ENCODE assay signal across 1 cellular context in the genomic region with DNA sequence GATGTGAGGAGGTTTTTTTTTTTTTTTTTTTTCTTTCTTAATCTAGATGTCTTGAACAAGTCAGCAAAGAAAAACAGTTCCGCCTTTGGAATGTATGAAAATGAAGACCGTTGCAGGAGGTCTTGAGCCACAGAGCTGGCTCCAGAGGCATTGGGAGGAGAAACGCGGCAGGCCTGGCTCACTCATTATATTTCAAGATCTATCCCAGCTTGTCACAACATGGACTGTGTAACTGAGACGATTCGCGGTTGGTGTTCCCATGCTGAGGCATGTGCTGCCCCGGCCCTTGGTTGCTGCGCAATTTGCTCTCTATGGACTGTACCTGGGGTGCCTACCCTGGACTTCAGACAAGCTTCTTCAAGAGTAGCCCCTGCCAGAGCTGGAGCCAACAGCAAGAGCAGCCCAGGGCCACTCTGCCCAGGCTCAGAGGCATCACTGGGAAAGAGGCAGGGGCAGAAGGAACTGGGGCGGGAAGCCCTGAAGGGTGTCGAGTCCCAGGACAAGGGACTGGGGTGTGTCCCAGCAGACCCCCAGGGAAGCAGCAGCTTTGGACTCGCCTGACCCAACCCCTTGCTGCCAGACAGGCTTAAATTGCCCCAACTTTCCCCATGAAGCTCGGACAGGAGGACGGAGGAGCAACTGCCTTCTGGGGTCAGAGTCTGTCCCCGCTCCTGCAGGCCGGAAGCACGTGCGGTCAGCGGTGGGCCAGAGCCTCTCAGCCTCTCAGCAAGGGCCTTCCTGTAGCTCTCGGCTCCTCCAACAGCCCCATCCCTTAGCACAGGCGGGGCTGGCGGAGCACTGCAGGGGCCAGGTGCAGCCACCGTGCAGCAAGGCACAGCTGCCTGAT.
TF ChIP-seq lines count a peak whose summit lies in the region.

No MANE protein-coding gene starts in this region.

TF ChIP-seq in WTC11, 78 proteins besides CTCF, POLR2A, EP300 and RAD21 (continued from another document and continues in another):
- TF ChIP-seq, protein P1, sequence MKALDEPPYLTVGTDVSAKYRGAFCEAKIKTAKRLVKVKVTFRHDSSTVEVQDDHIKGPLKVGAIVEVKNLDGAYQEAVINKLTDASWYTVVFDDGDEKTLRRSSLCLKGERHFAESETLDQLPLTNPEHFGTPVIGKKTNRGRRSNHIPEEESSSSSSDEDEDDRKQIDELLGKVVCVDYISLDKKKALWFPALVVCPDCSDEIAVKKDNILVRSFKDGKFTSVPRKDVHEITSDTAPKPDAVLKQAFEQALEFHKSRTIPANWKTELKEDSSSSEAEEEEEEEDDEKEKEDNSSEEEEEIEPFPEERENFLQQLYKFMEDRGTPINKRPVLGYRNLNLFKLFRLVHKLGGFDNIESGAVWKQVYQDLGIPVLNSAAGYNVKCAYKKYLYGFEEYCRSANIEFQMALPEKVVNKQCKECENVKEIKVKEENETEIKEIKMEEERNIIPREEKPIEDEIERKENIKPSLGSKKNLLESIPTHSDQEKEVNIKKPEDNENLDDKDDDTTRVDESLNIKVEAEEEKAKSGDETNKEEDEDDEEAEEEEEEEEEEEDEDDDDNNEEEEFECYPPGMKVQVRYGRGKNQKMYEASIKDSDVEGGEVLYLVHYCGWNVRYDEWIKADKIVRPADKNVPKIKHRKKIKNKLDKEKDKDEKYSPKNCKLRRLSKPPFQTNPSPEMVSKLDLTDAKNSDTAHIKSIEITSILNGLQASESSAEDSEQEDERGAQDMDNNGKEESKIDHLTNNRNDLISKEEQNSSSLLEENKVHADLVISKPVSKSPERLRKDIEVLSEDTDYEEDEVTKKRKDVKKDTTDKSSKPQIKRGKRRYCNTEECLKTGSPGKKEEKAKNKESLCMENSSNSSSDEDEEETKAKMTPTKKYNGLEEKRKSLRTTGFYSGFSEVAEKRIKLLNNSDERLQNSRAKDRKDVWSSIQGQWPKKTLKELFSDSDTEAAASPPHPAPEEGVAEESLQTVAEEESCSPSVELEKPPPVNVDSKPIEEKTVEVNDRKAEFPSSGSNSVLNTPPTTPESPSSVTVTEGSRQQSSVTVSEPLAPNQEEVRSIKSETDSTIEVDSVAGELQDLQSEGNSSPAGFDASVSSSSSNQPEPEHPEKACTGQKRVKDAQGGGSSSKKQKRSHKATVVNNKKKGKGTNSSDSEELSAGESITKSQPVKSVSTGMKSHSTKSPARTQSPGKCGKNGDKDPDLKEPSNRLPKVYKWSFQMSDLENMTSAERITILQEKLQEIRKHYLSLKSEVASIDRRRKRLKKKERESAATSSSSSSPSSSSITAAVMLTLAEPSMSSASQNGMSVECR (CRISPR knock-in tag; IDR thresholded peaks at IDR 0.05; ENCODE audit: borderline replicate concordance): peak; percentile 92; the same call in 1 of the 2 replicates
- TF ChIP-seq RELA (CRISPR knock-in tag; IDR thresholded peaks at IDR 0.05; ENCODE audit: borderline replicate concordance): peak; percentile 66; the same call in 1 of the 2 replicates
- peak; percentile 88; the same call in 1 of the 2 replicates for TF ChIP-seq ZBTB21 (CRISPR knock-in tag; IDR thresholded peaks at IDR 0.05; ENCODE audit: borderline replicate concordance)
- TF ChIP-seq, protein P2, sequence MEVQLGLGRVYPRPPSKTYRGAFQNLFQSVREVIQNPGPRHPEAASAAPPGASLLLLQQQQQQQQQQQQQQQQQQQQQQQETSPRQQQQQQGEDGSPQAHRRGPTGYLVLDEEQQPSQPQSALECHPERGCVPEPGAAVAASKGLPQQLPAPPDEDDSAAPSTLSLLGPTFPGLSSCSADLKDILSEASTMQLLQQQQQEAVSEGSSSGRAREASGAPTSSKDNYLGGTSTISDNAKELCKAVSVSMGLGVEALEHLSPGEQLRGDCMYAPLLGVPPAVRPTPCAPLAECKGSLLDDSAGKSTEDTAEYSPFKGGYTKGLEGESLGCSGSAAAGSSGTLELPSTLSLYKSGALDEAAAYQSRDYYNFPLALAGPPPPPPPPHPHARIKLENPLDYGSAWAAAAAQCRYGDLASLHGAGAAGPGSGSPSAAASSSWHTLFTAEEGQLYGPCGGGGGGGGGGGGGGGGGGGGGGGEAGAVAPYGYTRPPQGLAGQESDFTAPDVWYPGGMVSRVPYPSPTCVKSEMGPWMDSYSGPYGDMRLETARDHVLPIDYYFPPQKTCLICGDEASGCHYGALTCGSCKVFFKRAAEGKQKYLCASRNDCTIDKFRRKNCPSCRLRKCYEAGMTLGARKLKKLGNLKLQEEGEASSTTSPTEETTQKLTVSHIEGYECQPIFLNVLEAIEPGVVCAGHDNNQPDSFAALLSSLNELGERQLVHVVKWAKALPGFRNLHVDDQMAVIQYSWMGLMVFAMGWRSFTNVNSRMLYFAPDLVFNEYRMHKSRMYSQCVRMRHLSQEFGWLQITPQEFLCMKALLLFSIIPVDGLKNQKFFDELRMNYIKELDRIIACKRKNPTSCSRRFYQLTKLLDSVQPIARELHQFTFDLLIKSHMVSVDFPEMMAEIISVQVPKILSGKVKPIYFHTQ (CRISPR knock-in tag; IDR thresholded peaks at IDR 0.05): no peak
- TF ChIP-seq ETV6 (CRISPR knock-in tag; IDR thresholded peaks at IDR 0.05): peak; percentile 78
- TF ChIP-seq NFE2L1 (CRISPR knock-in tag; IDR thresholded peaks at IDR 0.05): peak; percentile 93
- TF ChIP-seq GTF2I (CRISPR knock-in tag; conservative IDR thresholded peaks at IDR 0.05): no peak
- TF ChIP-seq SMAD4 (CRISPR knock-in tag; IDR thresholded peaks at IDR 0.05): peak; percentile 87
- no peak for TF ChIP-seq NFATC4 (CRISPR knock-in tag; IDR thresholded peaks at IDR 0.05)
- TF ChIP-seq, protein P3, sequence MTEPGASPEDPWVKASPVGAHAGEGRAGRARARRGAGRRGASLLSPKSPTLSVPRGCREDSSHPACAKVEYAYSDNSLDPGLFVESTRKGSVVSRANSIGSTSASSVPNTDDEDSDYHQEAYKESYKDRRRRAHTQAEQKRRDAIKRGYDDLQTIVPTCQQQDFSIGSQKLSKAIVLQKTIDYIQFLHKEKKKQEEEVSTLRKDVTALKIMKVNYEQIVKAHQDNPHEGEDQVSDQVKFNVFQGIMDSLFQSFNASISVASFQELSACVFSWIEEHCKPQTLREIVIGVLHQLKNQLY (CRISPR knock-in tag; IDR thresholded peaks at IDR 0.05): no peak
- TF ChIP-seq ZNF263 (CRISPR knock-in tag; IDR thresholded peaks at IDR 0.05; ENCODE audit: low read depth): peak; percentile 65; the same call in 1 of the 2 replicates
- TF ChIP-seq SOX15 (CRISPR knock-in tag; IDR thresholded peaks at IDR 0.05): no peak
- TF ChIP-seq, protein P4, sequence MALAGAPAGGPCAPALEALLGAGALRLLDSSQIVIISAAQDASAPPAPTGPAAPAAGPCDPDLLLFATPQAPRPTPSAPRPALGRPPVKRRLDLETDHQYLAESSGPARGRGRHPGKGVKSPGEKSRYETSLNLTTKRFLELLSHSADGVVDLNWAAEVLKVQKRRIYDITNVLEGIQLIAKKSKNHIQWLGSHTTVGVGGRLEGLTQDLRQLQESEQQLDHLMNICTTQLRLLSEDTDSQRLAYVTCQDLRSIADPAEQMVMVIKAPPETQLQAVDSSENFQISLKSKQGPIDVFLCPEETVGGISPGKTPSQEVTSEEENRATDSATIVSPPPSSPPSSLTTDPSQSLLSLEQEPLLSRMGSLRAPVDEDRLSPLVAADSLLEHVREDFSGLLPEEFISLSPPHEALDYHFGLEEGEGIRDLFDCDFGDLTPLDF (CRISPR knock-in tag; IDR thresholded peaks at IDR 0.05): peak; percentile 68; the same call in 1 of the 2 replicates
- TF ChIP-seq, protein P5, sequence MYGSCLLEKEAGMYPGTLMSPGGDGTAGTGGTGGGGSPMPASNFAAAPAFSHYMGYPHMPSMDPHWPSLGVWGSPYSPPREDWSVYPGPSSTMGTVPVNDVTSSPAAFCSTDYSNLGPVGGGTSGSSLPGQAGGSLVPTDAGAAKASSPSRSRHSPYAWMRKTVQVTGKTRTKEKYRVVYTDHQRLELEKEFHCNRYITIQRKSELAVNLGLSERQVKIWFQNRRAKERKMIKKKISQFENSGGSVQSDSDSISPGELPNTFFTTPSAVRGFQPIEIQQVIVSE (CRISPR knock-in tag; IDR thresholded peaks at IDR 0.05; ENCODE audit: borderline replicate concordance): no peak
- TF ChIP-seq ZNF121 (CRISPR knock-in tag; IDR thresholded peaks at IDR 0.05): no peak
- TF ChIP-seq SMAD3 (CRISPR knock-in tag; IDR thresholded peaks at IDR 0.05; ENCODE audit: borderline replicate concordance): peak; percentile 95; the same call in 1 of the 2 replicates
- TF ChIP-seq TEAD1 (CRISPR knock-in tag; IDR thresholded peaks at IDR 0.05): peak; percentile 92
- no peak for TF ChIP-seq FOXJ3 (CRISPR knock-in tag; IDR thresholded peaks at IDR 0.05; ENCODE audit: borderline replicate concordance)
- TF ChIP-seq, protein P6, sequence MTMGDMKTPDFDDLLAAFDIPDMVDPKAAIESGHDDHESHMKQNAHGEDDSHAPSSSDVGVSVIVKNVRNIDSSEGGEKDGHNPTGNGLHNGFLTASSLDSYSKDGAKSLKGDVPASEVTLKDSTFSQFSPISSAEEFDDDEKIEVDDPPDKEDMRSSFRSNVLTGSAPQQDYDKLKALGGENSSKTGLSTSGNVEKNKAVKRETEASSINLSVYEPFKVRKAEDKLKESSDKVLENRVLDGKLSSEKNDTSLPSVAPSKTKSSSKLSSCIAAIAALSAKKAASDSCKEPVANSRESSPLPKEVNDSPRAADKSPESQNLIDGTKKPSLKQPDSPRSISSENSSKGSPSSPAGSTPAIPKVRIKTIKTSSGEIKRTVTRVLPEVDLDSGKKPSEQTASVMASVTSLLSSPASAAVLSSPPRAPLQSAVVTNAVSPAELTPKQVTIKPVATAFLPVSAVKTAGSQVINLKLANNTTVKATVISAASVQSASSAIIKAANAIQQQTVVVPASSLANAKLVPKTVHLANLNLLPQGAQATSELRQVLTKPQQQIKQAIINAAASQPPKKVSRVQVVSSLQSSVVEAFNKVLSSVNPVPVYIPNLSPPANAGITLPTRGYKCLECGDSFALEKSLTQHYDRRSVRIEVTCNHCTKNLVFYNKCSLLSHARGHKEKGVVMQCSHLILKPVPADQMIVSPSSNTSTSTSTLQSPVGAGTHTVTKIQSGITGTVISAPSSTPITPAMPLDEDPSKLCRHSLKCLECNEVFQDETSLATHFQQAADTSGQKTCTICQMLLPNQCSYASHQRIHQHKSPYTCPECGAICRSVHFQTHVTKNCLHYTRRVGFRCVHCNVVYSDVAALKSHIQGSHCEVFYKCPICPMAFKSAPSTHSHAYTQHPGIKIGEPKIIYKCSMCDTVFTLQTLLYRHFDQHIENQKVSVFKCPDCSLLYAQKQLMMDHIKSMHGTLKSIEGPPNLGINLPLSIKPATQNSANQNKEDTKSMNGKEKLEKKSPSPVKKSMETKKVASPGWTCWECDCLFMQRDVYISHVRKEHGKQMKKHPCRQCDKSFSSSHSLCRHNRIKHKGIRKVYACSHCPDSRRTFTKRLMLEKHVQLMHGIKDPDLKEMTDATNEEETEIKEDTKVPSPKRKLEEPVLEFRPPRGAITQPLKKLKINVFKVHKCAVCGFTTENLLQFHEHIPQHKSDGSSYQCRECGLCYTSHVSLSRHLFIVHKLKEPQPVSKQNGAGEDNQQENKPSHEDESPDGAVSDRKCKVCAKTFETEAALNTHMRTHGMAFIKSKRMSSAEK (CRISPR knock-in tag; IDR thresholded peaks at IDR 0.05; ENCODE audit: borderline replicate concordance): 0 out of 2 replicates have a peak, but pooled peaks have one; percentile 57
- TF ChIP-seq ESRRA (CRISPR knock-in tag; IDR thresholded peaks at IDR 0.05; ENCODE audit: borderline replicate concordance): 0 out of 2 replicates have a peak, but pooled peaks have one; percentile 65
- no peak for TF ChIP-seq ZNF671 (CRISPR knock-in tag; IDR thresholded peaks at IDR 0.05)
- TF ChIP-seq FOXP1 (CRISPR knock-in tag; IDR thresholded peaks at IDR 0.05; ENCODE audit: borderline replicate concordance): peak; percentile 97; the same call in 1 of the 2 replicates
- no peak for TF ChIP-seq NR1H2 (CRISPR knock-in tag; IDR thresholded peaks at IDR 0.05)
- no peak for TF ChIP-seq EMX1 (CRISPR knock-in tag; IDR thresholded peaks at IDR 0.05)
- peak; percentile 66 for TF ChIP-seq SP1 (CRISPR knock-in tag; conservative IDR thresholded peaks at IDR 0.05)
- TF ChIP-seq, protein P7, sequence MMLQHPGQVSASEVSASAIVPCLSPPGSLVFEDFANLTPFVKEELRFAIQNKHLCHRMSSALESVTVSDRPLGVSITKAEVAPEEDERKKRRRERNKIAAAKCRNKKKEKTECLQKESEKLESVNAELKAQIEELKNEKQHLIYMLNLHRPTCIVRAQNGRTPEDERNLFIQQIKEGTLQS (CRISPR knock-in tag; conservative IDR thresholded peaks at IDR 0.05): no peak
- 0 out of 2 replicates have a peak, but pooled peaks have one; percentile 26 for TF ChIP-seq ZNF138 (CRISPR knock-in tag; conservative IDR thresholded peaks at IDR 0.05)
- peak; percentile 91 for TF ChIP-seq MYBL2 (CRISPR knock-in tag; IDR thresholded peaks at IDR 0.05)
- TF ChIP-seq, protein P8, sequence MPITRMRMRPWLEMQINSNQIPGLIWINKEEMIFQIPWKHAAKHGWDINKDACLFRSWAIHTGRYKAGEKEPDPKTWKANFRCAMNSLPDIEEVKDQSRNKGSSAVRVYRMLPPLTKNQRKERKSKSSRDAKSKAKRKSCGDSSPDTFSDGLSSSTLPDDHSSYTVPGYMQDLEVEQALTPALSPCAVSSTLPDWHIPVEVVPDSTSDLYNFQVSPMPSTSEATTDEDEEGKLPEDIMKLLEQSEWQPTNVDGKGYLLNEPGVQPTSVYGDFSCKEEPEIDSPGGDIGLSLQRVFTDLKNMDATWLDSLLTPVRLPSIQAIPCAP (CRISPR knock-in tag; IDR thresholded peaks at IDR 0.05): 0 out of 2 replicates have a peak, but pooled peaks have one; percentile 77
- no peak for TF ChIP-seq RORB (CRISPR knock-in tag; IDR thresholded peaks at IDR 0.05)
- TF ChIP-seq, protein P9, sequence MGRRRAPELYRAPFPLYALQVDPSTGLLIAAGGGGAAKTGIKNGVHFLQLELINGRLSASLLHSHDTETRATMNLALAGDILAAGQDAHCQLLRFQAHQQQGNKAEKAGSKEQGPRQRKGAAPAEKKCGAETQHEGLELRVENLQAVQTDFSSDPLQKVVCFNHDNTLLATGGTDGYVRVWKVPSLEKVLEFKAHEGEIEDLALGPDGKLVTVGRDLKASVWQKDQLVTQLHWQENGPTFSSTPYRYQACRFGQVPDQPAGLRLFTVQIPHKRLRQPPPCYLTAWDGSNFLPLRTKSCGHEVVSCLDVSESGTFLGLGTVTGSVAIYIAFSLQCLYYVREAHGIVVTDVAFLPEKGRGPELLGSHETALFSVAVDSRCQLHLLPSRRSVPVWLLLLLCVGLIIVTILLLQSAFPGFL (CRISPR knock-in tag; IDR thresholded peaks at IDR 0.05; ENCODE audit: borderline replicate concordance): no peak
- peak; percentile 78 for TF ChIP-seq TEAD4 (CRISPR knock-in tag; IDR thresholded peaks at IDR 0.05)
- TF ChIP-seq, protein P10, sequence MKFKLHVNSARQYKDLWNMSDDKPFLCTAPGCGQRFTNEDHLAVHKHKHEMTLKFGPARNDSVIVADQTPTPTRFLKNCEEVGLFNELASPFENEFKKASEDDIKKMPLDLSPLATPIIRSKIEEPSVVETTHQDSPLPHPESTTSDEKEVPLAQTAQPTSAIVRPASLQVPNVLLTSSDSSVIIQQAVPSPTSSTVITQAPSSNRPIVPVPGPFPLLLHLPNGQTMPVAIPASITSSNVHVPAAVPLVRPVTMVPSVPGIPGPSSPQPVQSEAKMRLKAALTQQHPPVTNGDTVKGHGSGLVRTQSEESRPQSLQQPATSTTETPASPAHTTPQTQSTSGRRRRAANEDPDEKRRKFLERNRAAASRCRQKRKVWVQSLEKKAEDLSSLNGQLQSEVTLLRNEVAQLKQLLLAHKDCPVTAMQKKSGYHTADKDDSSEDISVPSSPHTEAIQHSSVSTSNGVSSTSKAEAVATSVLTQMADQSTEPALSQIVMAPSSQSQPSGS (CRISPR knock-in tag; IDR thresholded peaks at IDR 0.05; ENCODE audit: borderline replicate concordance, low read depth): no peak
